Comparison of ENCODE assay signal across 18 cellular contexts in the genomic region with DNA sequence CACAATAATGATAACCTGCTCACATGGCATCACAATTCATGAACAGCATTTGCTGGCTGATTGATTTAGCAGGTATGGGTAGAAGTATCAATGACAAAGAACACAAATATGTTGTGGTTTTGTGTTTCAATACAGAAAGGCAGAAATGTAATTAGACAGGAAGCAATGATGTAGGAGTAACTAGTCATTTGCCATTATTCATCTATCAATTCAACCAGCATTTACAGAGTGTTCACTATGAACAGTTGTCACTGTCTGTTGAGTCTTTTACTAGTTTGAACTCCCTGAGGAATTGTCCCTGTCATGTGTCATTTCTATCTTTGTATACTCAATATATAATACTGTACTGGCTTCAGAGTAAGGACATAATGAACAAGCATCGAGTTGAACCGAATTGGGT. TPM values are rescaled to one million over a fixed set of nuclear protein-coding genes. Genes with fewer than 3 reads are reported as not detected.
DNase-seq lines count a peak whose midpoint lies in the region; ATAC-seq and TF ChIP-seq lines count a peak whose summit lies in the region.
"Had no signal": no experiment of that assay in that cellular context is flagged by ENCODE, and none has a peak within 500 bp of the region (broad histone marks: within the 10 kb centered on the region; RNA-seq: fewer than 3 reads in every experiment).

No MANE protein-coding gene starts in this region.

- H3K9me3 ChIP-seq in PC-3 (ENCODE audit: low read length) (no peaks in the 10 kb centered on the region), psoas muscle (no peaks in the 10 kb centered on the region), aorta (ENCODE audit: control insufficient read depth, low read length) (no peaks in the 10 kb centered on the region)
- H3K9me3 ChIP-seq: gastroesophageal sphincter, right atrium auricular region, stomach had no signal

- H3K9ac ChIP-seq in PC-3 (ENCODE audit: low read length) = no peak overlapping the region

- POLR2A ChIA-PET in PC-3 (lab: Charles Lee; ENCODE audit: unreplicated experiment) = no interaction called here

- H4K20me1 ChIP-seq in PC-3 (ENCODE audit: low read length) = no peaks in the 10 kb centered on the region

- WGBS in psoas muscle, 3 donors = 20 to 24% (median 21%) methylated on average over 2 of the region's 2 CpGs
- 81 to 82% methylated on average over 2 of the region's 2 CpGs for WGBS in aorta, 2 donors

- no peak overlapping the region for H2AFZ ChIP-seq in PC-3 (ENCODE audit: low read length)

- H3K36me3 ChIP-seq in PC-3 (ENCODE audit: low read depth, low read length) = no peaks in the 10 kb centered on the region
- no peaks in the 10 kb centered on the region for H3K36me3 ChIP-seq in psoas muscle (ENCODE audit: insufficient read depth in 1 of 2, low read depth in 1 of 2)
- no peaks in the 10 kb centered on the region for H3K36me3 ChIP-seq in aorta (ENCODE audit: control insufficient read depth in 1 of 2, insufficient read depth in 2 of 2, low read length in 1 of 2)
- H3K36me3 ChIP-seq: gastroesophageal sphincter, right atrium auricular region, stomach had no signal

- peaks cover 7% of the 10 kb centered on the region; the same call in 1 of the 2 replicates for H3K4me1 ChIP-seq in PC-3 (ENCODE audit: insufficient read depth, low read length)
- peaks cover 6% of the 10 kb centered on the region for H3K4me1 ChIP-seq in psoas muscle
- H3K4me1 ChIP-seq in aorta (ENCODE audit: control insufficient read depth in 1 of 2, insufficient read depth in 2 of 2, low read length in 2 of 2) = no peaks in the 10 kb centered on the region
- H3K4me1 ChIP-seq: gastroesophageal sphincter, stomach had no signal

- peak; percentile 54 for DNase-seq in PC-3
- no peak for DNase-seq in psoas muscle
- no peak for DNase-seq in aorta
- DNase-seq in mesenteric fat pad (ENCODE audit: low spot score) = no peak
- DNase-seq in NCI-H345 treated with DMSO at 0.1 percent for 48 hours (lab: John Stamatoyannopoulos, UW; ENCODE audit: unreplicated experiment) = no peak
- DNase-seq: activated CD4-positive, alpha-beta T cell treated with anti-CD3 and anti-CD28 coated beads, Interleukin-2, amount 50 U/mL, for 4 hours; naive B cell; NCI-H1436 treated with DMSO at 0.1 percent for 48 hours; NCI-H526 treated with DMSO at 0.1 percent for 48 hours; RPMI8226; stomach had no signal

- no peak overlapping the region for H3K4me2 ChIP-seq in PC-3 (ENCODE audit: low read length)

- no peaks in the 10 kb centered on the region for H3F3A ChIP-seq in PC-3 (ENCODE audit: low read length, unreplicated experiment)

- TF ChIP-seq CTCF in PC-3 (conservative IDR thresholded peaks at IDR 0.05; ENCODE audit: low read depth, low read length) = no peak
- no peak for TF ChIP-seq CTCF in psoas muscle (IDR thresholded peaks at IDR 0.05)

- CTCF ChIA-PET in PC-3 (lab: Charles Lee) = no interaction called here

- H3K27ac ChIP-seq in PC-3 (ENCODE audit: low read length) (no peak overlapping the region), psoas muscle (peak overlapping the region; percentile 5), aorta (ENCODE audit: low read depth in 1 of 2, low read length in 2 of 2) (no peak overlapping the region)
- H3K27ac ChIP-seq: C4-2B, gastroesophageal sphincter, right atrium auricular region, stomach had no signal

- H3K4me3 ChIP-seq in PC-3 (ENCODE audit: low read length) = no peak overlapping the region
- no peak overlapping the region for H3K4me3 ChIP-seq in psoas muscle
- no peak overlapping the region for H3K4me3 ChIP-seq in aorta (ENCODE audit: low read length in 2 of 2)
- H3K4me3 ChIP-seq: gastroesophageal sphincter, right atrium auricular region, stomach had no signal

- ATAC-seq in GM18873 (IDR thresholded peaks at IDR 0.05; ENCODE audit: low FRiP score, unreplicated experiment) (peak; percentile 59), HG02885 (IDR thresholded peaks at IDR 0.05; ENCODE audit: poor library complexity, unreplicated experiment) (peak; percentile 37), PC-3 (no peak; the same call in 1 of the 2 replicates), psoas muscle (peak; percentile 63 to 90 (median 76)), aorta (ENCODE audit: low FRiP score) (no peak), GM19328 (IDR thresholded peaks at IDR 0.05; ENCODE audit: unreplicated experiment) (no peak)
- ATAC-seq: activated T-helper 17 cell treated with anti-CD3 and anti-CD28 coated beads, Interleukin-2, amount 50 U/mL, for 72 hours; gastroesophageal sphincter had no signal

- intact Hi-C loops in PC-3 (cut with micrococcal nuclease) (no loop called here), psoas muscle (cut with DNase I) (no loop called here), aorta (cut with DNase I) (no loop called here)

- BruUV-seq in PC-3 (replicated peaks; lab: Mats Ljungman, UMichigan) = no TSS peak

- no peaks in the 10 kb centered on the region for H3K79me2 ChIP-seq in PC-3 (ENCODE audit: low read length)

- no peaks in the 10 kb centered on the region for H3K27me3 ChIP-seq in PC-3 (ENCODE audit: low read length)
- no peaks in the 10 kb centered on the region for H3K27me3 ChIP-seq in psoas muscle (ENCODE audit: insufficient read depth in 3 of 3, low read length in 2 of 3)
- H3K27me3 ChIP-seq in aorta (ENCODE audit: control insufficient read depth in 1 of 2, insufficient read depth in 2 of 2, low read length in 1 of 2) = no peaks in the 10 kb centered on the region
- H3K27me3 ChIP-seq: gastroesophageal sphincter, right atrium auricular region, stomach had no signal

- no peaks in the 10 kb centered on the region for H3K9me2 ChIP-seq in PC-3 (replicated peaks; ENCODE audit: low read length)

RNA-seq across cellular contexts. Expression of a gene that starts 51.5 kb away (rescaled TPM):
- 7.2 and 7.4 TPM in 2 replicates for total RNA-seq in PC-3 (2014; rRNA removed)
- total RNA-seq in psoas muscle = 10 to 100 TPM in 1 of 4 donors, 1 to 10 TPM in 3; 2.3 to 25.7 (median 4.8) TPM
- polyA plus RNA-seq in psoas muscle = 1 to 10 TPM; 2.4 to 9.3 (median 3.0) TPM
- total RNA-seq in aorta = 10 to 100 TPM; 33.6 to 34.4 TPM
- polyA plus RNA-seq in aorta = 10 to 100 TPM; 13.4 to 35.2 TPM
- 48.6 TPM for total RNA-seq in mesenteric fat pad

Comparison
In these comparisons a context has a peak if more than half of its experiments do, and no peak if none do; other contexts are left out.
1. ATAC-seq: peak in GM18873 (single experiment), HG02885 (single experiment) and psoas muscle (4 of 4); none in PC-3 (single experiment), aorta (single experiment) and GM19328 (single experiment).